In genomic region chr19:1383311-1384084, GRCh38 we compare ENCODE assay signal across 1 cellular context.
TF ChIP-seq lines count a peak whose summit lies in the region.

TSS of gene NDUFS7 (plus strand) at chr19:1383907. CDS start at chr19:1383927, 20 bp downstream.

TF ChIP-seq in HepG2, 621 proteins besides CTCF, POLR2A, EP300 and RAD21 (continued from another document and continues in another):
- TF ChIP-seq ZFP91 (CRISPR knock-in tag; IDR thresholded peaks at IDR 0.05; ENCODE audit: borderline replicate concordance) (peak; percentile 98), KDM5A (IDR thresholded peaks at IDR 0.05; ENCODE audit: borderline replicate concordance, low read length) (peak; percentile 99), ZUFSP (CRISPR knock-in tag; IDR thresholded peaks at IDR 0.05; ENCODE audit: borderline replicate concordance) (peak; percentile 82), PITX1 (CRISPR knock-in tag; IDR thresholded peaks at IDR 0.05) (peak; percentile 80), PHF20 (CRISPR knock-in tag; IDR thresholded peaks at IDR 0.05) (peak; percentile 94), ZNF281 (CRISPR knock-in tag; IDR thresholded peaks at IDR 0.05; ENCODE audit: borderline replicate concordance) (peak; percentile 57; the same call in 1 of the 2 replicates), ZNF557 (CRISPR knock-in tag; IDR thresholded peaks at IDR 0.05) (peak; percentile 96), ZFP36L2 (CRISPR knock-in tag; IDR thresholded peaks at IDR 0.05) (no peak), ARNT (IDR thresholded peaks at IDR 0.05) (no peak), ZNF878 (CRISPR knock-in tag; IDR thresholded peaks at IDR 0.05) (peak; percentile 53; the same call in 1 of the 2 replicates), ELF1 (CRISPR knock-in tag; IDR thresholded peaks at IDR 0.05) (peak; percentile 88), ZNF891 (CRISPR knock-in tag; IDR thresholded peaks at IDR 0.05) (peak; percentile 96), ATF3 (CRISPR knock-in tag; IDR thresholded peaks at IDR 0.05) (peak; percentile 56; the same call in 1 of the 2 replicates), KLF13 (CRISPR knock-in tag; IDR thresholded peaks at IDR 0.05) (peak; percentile 72; the same call in 1 of the 2 replicates), JUNB (CRISPR knock-in tag; IDR thresholded peaks at IDR 0.05; ENCODE audit: borderline replicate concordance) (peak; percentile 41; the same call in 1 of the 2 replicates), PHF5A (CRISPR knock-in tag; IDR thresholded peaks at IDR 0.05; ENCODE audit: low read depth, unreplicated experiment) (peak; percentile 95), ZNF850 (CRISPR knock-in tag; conservative IDR thresholded peaks at IDR 0.05) (peak; percentile 91; the same call in 1 of the 2 replicates), HMG20A (CRISPR knock-in tag; IDR thresholded peaks at IDR 0.05; ENCODE audit: borderline replicate concordance) (peak; percentile 13; the same call in 1 of the 2 replicates), ZNF232 (CRISPR knock-in tag; IDR thresholded peaks at IDR 0.05; ENCODE audit: borderline replicate concordance) (peak; percentile 88), NR0B2 (CRISPR knock-in tag; IDR thresholded peaks at IDR 0.05) (peak; percentile 68), ASH2L (IDR thresholded peaks at IDR 0.05; ENCODE audit: insufficient read length, low read depth, low read length) (peak; percentile 99), ZBTB44 (CRISPR knock-in tag; IDR thresholded peaks at IDR 0.05) (peak; percentile 77; the same call in 1 of the 2 replicates), IKZF5 (CRISPR knock-in tag; IDR thresholded peaks at IDR 0.05) (peak; percentile 93), HOXD1 (CRISPR knock-in tag; IDR thresholded peaks at IDR 0.05) (no peak; the same call in 1 of the 2 replicates), NPAS2 (CRISPR knock-in tag; IDR thresholded peaks at IDR 0.05; ENCODE audit: borderline replicate concordance) (no peak), TRAFD1 (CRISPR knock-in tag; IDR thresholded peaks at IDR 0.05; ENCODE audit: borderline replicate concordance) (peak; percentile 90), MIXL1 (CRISPR knock-in tag; IDR thresholded peaks at IDR 0.05) (peak; percentile 72), ZNF740 (CRISPR knock-in tag; IDR thresholded peaks at IDR 0.05) (no peak), ZNF691 (CRISPR knock-in tag; IDR thresholded peaks at IDR 0.05; ENCODE audit: borderline replicate concordance, low read depth) (peak; percentile 93), NR2F1 (CRISPR knock-in tag; IDR thresholded peaks at IDR 0.05) (peak; percentile 71 to 85), U2AF2 (IDR thresholded peaks at IDR 0.05; ENCODE audit: low read depth, low read length) (peak; percentile 90; the same call in 1 of the 2 replicates), SP5 (CRISPR knock-in tag; IDR thresholded peaks at IDR 0.05; ENCODE audit: borderline replicate concordance, low read depth) (peak; percentile 13; the same call in 1 of the 2 replicates), BRCA1 (CRISPR knock-in tag; IDR thresholded peaks at IDR 0.05) (peak; percentile 88), SMAD3 (CRISPR knock-in tag; IDR thresholded peaks at IDR 0.05) (peak; percentile 97), ZNF331 (CRISPR knock-in tag; IDR thresholded peaks at IDR 0.05) (peak; percentile 80; the same call in 1 of the 2 replicates), ZNF576 (CRISPR knock-in tag; IDR thresholded peaks at IDR 0.05) (peak; percentile 84), ZSCAN22 (CRISPR knock-in tag; IDR thresholded peaks at IDR 0.05) (peak; percentile 86), PTBP1 (IDR thresholded peaks at IDR 0.05; ENCODE audit: low read depth, low read length, poor library complexity, severe bottlenecking) (no peak), HCFC1 (IDR thresholded peaks at IDR 0.05; ENCODE audit: low read depth, low read length) (peak; percentile 81), ZNF639 (CRISPR knock-in tag; conservative IDR thresholded peaks at IDR 0.05) (peak; percentile 95), HMG20B (CRISPR knock-in tag; conservative IDR thresholded peaks at IDR 0.05) (peak; percentile 74), ZNF543 (CRISPR knock-in tag; IDR thresholded peaks at IDR 0.05) (peak; percentile 99), ZNF572 (CRISPR knock-in tag; IDR thresholded peaks at IDR 0.05) (peak; percentile 98), CCAR2 (optimal IDR thresholded peaks at IDR 0.05; ENCODE audit: low read depth, low read length) (peak; percentile 94), NFKB2 (CRISPR knock-in tag; IDR thresholded peaks at IDR 0.05; ENCODE audit: borderline replicate concordance) (peak; percentile 85; the same call in 1 of the 2 replicates), TBX3 (IDR thresholded peaks at IDR 0.05; ENCODE audit: borderline replicate concordance) (peak; percentile 78; the same call in 1 of the 2 replicates), SMYD3 (CRISPR knock-in tag; IDR thresholded peaks at IDR 0.05) (peak; percentile 94), TOE1 (CRISPR knock-in tag; IDR thresholded peaks at IDR 0.05) (peak; percentile 95), ZNF33A (CRISPR knock-in tag; IDR thresholded peaks at IDR 0.05; ENCODE audit: borderline replicate concordance) (peak; percentile 94; the same call in 1 of the 2 replicates), ZSCAN30 (CRISPR knock-in tag; IDR thresholded peaks at IDR 0.05) (peak; percentile 69; the same call in 1 of the 2 replicates), ZNF292 (CRISPR knock-in tag; IDR thresholded peaks at IDR 0.05; ENCODE audit: borderline replicate concordance, low read depth) (peak; percentile 68), HNRNPH1 (optimal IDR thresholded peaks at IDR 0.05; ENCODE audit: low read depth, low read length) (peak; percentile 59), ZIK1 (CRISPR knock-in tag; IDR thresholded peaks at IDR 0.05; ENCODE audit: borderline replicate concordance, low read depth) (0 out of 2 replicates have a peak, but pooled peaks have one; percentile 88), GATAD2A (CRISPR knock-in tag; IDR thresholded peaks at IDR 0.05) (peak; percentile 78), ZNF773 (CRISPR knock-in tag; IDR thresholded peaks at IDR 0.05; ENCODE audit: borderline replicate concordance) (peak; percentile 95; the same call in 1 of the 2 replicates), ZFP36 (IDR thresholded peaks at IDR 0.05; ENCODE audit: borderline replicate concordance, low read depth, low read length, partially characterized antibody) (no peak), ATF7-NPFF (CRISPR knock-in tag; IDR thresholded peaks at IDR 0.05; ENCODE audit: low read depth) (peak; percentile 86; the same call in 1 of the 2 replicates)
